9 cellular contexts compared by ENCODE assay signal in genomic region chrX:130120746-130121504, GRCh38. TPM values are rescaled to one million over a fixed set of nuclear protein-coding genes. Genes with fewer than 3 reads are reported as not detected.
A peak's percentile ranks its signal among the peaks of the same experiment; 100 is the strongest.
DNase-seq lines count a peak whose midpoint lies in the region; ATAC-seq and TF ChIP-seq lines count a peak whose summit lies in the region.
"Had no signal": no experiment of that assay in that cellular context is flagged by ENCODE, and none has a peak within 500 bp of the region (broad histone marks: within the 10 kb centered on the region; RNA-seq: fewer than 3 reads in every experiment).

No MANE protein-coding gene starts in this region.

- peak in 1 of 3 donors; percentile 22 for TF ChIP-seq POLR2A in body of pancreas (IDR thresholded peaks at IDR 0.05)

- peak overlapping the region in 4 of 8 donors; percentile 14 to 66 (median 38) for H3K27ac Mint-ChIP-seq in CD8-positive, alpha-beta memory T cell

- peaks cover 0 to 3% (median 0%) of the 10 kb centered on the region in 5 donors for H3K9me3 Mint-ChIP-seq in CD8-positive, alpha-beta memory T cell

- 4 to 9% methylated on average over 17 to 19 of the region's 58 CpGs for WGBS in body of pancreas, 2 donors

- H3K9me3 ChIP-seq in CD8-positive, alpha-beta memory T cell (ENCODE audit: low read length): no peaks in the 10 kb centered on the region
- H3K9me3 ChIP-seq in body of pancreas (no peaks in the 10 kb centered on the region), iPS-18a (ENCODE audit: control insufficient read depth, low read depth, low read length) (peaks cover 2% of the 10 kb centered on the region), skeletal muscle tissue (ENCODE audit: control insufficient read depth in 3 of 3, low read length in 3 of 3) (no peaks in the 10 kb centered on the region)

- peaks cover 0 to 6% of the 10 kb centered on the region in 2 donors for H3K27me3 Mint-ChIP-seq in CD8-positive, alpha-beta memory T cell

- no peak overlapping the region for H3K9ac ChIP-seq in iPS-18a (ENCODE audit: low read length)
- peak overlapping the region; percentile 43 to 54 (median 50) for H3K9ac ChIP-seq in skeletal muscle tissue (ENCODE audit: low read depth in 1 of 3, low read length in 3 of 3)

- peak overlapping the region; percentile 31 for H3K27ac ChIP-seq in CD8-positive, alpha-beta memory T cell (ENCODE audit: low read depth, low read length)
- peak overlapping the region in 1 of 4 donors; percentile 55 for H3K27ac ChIP-seq in body of pancreas
- no peak overlapping the region for H3K27ac ChIP-seq in iPS-18a (ENCODE audit: low read length)
- H3K27ac ChIP-seq in skeletal muscle tissue (ENCODE audit: low read depth, low read length): peak overlapping the region; percentile 64
- H3K27ac ChIP-seq: VCaP had no signal

- H3K4me3 ChIP-seq in CD8-positive, alpha-beta memory T cell (ENCODE audit: low read length): peak overlapping the region; percentile 41
- H3K4me3 ChIP-seq in body of pancreas (no peak overlapping the region), iPS-18a (ENCODE audit: low read length) (peak overlapping the region; percentile 34), skeletal muscle tissue (ENCODE audit: low read length in 3 of 3) (peak overlapping the region; percentile 7 to 63 (median 54))

- DNase-seq in CD8-positive, alpha-beta memory T cell: peak; percentile 55 to 77 (median 68)
- peak; percentile 79 for DNase-seq in HuH-7 (ENCODE audit: low spot score)
- peak; percentile 56 for DNase-seq in T-helper 9 cell
- DNase-seq in body of pancreas: peak; percentile 54 to 69 (median 65)
- DNase-seq in NCI-H146 (lab: John Stamatoyannopoulos, UW): no peak

- H3K27me3 ChIP-seq in CD8-positive, alpha-beta memory T cell (ENCODE audit: insufficient read depth, low read length, poor library complexity, severe bottlenecking): no peaks in the 10 kb centered on the region
- H3K27me3 ChIP-seq in body of pancreas (no peaks in the 10 kb centered on the region), iPS-18a (ENCODE audit: control insufficient read depth, insufficient read depth, low read length) (peaks cover 18% of the 10 kb centered on the region), skeletal muscle tissue (ENCODE audit: control insufficient read depth in 3 of 3, insufficient read depth in 3 of 3, low read length in 3 of 3) (peaks cover 0 to 4% (median 0%) of the 10 kb centered on the region in 3 donors)

- peak; percentile 16 to 59 (median 52) for TF ChIP-seq CTCF in body of pancreas (IDR thresholded peaks at IDR 0.05)

- H3K36me3 ChIP-seq in CD8-positive, alpha-beta memory T cell (ENCODE audit: insufficient read depth, low read length): no peaks in the 10 kb centered on the region
- no peaks in the 10 kb centered on the region for H3K36me3 ChIP-seq in body of pancreas (replicated peaks in 1 of 2; ENCODE audit: insufficient read depth in 1 of 2, low read depth in 2 of 2)
- H3K36me3 ChIP-seq in iPS-18a (ENCODE audit: control insufficient read depth, low read depth, low read length): no peaks in the 10 kb centered on the region
- H3K36me3 ChIP-seq in skeletal muscle tissue (ENCODE audit: control insufficient read depth in 3 of 3, insufficient read depth in 3 of 3, low read length in 3 of 3): no peaks in the 10 kb centered on the region

- no peaks in the 10 kb centered on the region for H3K4me1 ChIP-seq in CD8-positive, alpha-beta memory T cell (ENCODE audit: insufficient read depth, low read length)
- H3K4me1 ChIP-seq in body of pancreas (peaks cover 18% of the 10 kb centered on the region), iPS-18a (ENCODE audit: control insufficient read depth, low read depth, low read length) (no peaks in the 10 kb centered on the region), skeletal muscle tissue (ENCODE audit: control insufficient read depth in 3 of 3, insufficient read depth in 3 of 3, low read length in 3 of 3) (peaks cover 11 to 27% (median 19%) of the 10 kb centered on the region in 3 donors)

- POLR2A ChIA-PET in CD8-positive, alpha-beta memory T cell (lab: Charles Lee): interaction anchor here (0.6 to 3.3 kb wide), 7 partner anchors 17 to 298 kb away, joined by 3 to 14 read pairs (median 5); no protein-coding TSS in a partner anchor

- intact Hi-C loops in body of pancreas (cut with DNase I): no loop called here

- peak overlapping the region; percentile 62 to 90 (median 72) for H3K4me3 Mint-ChIP-seq in CD8-positive, alpha-beta memory T cell

- H3K36me3 Mint-ChIP-seq in CD8-positive, alpha-beta memory T cell: peaks cover 0 to 4% (median 0%) of the 10 kb centered on the region in 3 donors

- CTCF ChIA-PET in CD8-positive, alpha-beta memory T cell (lab: Charles Lee): interaction anchor here (0.8 to 6.8 kb wide), 18 partner anchors 11 to 344 kb away, joined by 3 to 133 read pairs (median 4); partner anchors contain the start of genes ELF4 and RAB33A

- peaks cover 9 to 26% (median 24%) of the 10 kb centered on the region in 3 donors for H3K4me1 Mint-ChIP-seq in CD8-positive, alpha-beta memory T cell

- ATAC-seq in GM21367 (IDR thresholded peaks at IDR 0.05; ENCODE audit: unreplicated experiment): peak; percentile 52
- ATAC-seq in body of pancreas: peak; percentile 74

RNA-seq across cellular contexts. Expression of gene ELF4, which starts 10.6 kb away (rescaled TPM):
- 10 to 100 TPM; 23.8 to 24.7 TPM for total RNA-seq in CD8-positive, alpha-beta memory T cell
- polyA plus RNA-seq in CD8-positive, alpha-beta memory T cell: 19.5 TPM
- 1 to 10 TPM; 1.6 to 3.6 TPM for total RNA-seq in body of pancreas
- 5.7 TPM for total RNA-seq in skeletal muscle tissue

RNA-seq across cellular contexts. Expression of gene AIFM1, which starts 44.7 kb away (rescaled TPM):
- 10 to 100 TPM; 57.7 to 58.2 TPM for total RNA-seq in CD8-positive, alpha-beta memory T cell
- polyA plus RNA-seq in CD8-positive, alpha-beta memory T cell: 34.8 TPM
- 10 to 100 TPM; 14.8 to 22.4 TPM for total RNA-seq in body of pancreas
- total RNA-seq in skeletal muscle tissue: 19.3 TPM

RNA-seq across cellular contexts. Expression of gene RAB33A, which starts 50.8 kb away (rescaled TPM):
- 10 to 100 TPM in 1 of 2 experiments, 1 to 10 TPM in 1; 9.0 to 10.6 TPM for total RNA-seq in CD8-positive, alpha-beta memory T cell
- 11.0 TPM for polyA plus RNA-seq in CD8-positive, alpha-beta memory T cell
- total RNA-seq in body of pancreas: under 1 TPM in 1 of 2 donors, not detected in 1; 0.78 TPM
- total RNA-seq in skeletal muscle tissue: 1.6 TPM

Comparison
In these comparisons a context has a peak if more than half of its experiments do, and no peak if none do; other contexts are left out.
1. H3K4me3 ChIP-seq: peak in CD8-positive, alpha-beta memory T cell (single experiment), iPS-18a (single experiment) and skeletal muscle tissue (3 of 3); none in body of pancreas (0 of 2).